In genomic region chr12:8947737-8948136, GRCh38 we compare ENCODE assay signal across 11 cellular contexts. TPM values are rescaled to one million over a fixed set of nuclear protein-coding genes. Genes with fewer than 3 reads are reported as not detected.
DNase-seq lines count a peak whose midpoint lies in the region; ATAC-seq and TF ChIP-seq lines count a peak whose summit lies in the region.
"Had no signal": no experiment of that assay in that cellular context is flagged by ENCODE, and none has a peak within 500 bp of the region (broad histone marks: within the 10 kb centered on the region; RNA-seq: fewer than 3 reads in every experiment).

No MANE protein-coding gene starts in this region.

- peaks cover 3% of the 10 kb centered on the region for H3K9me3 Mint-ChIP-seq in activated naive CD4-positive, alpha-beta T cell treated with anti-CD3 and anti-CD28 coated beads for 36 hours
- H3K9me3 Mint-ChIP-seq in stimulated activated naive CD8-positive, alpha-beta T cell treated with anti-CD3 and anti-CD28 coated beads, Interleukin-15, amount 100 ng/mL, for 72 hours, result peaks cover under 1 to 3% of the 10 kb centered on the region in 2 donors

- DNase-seq in activated naive CD4-positive, alpha-beta T cell treated with anti-CD3 and anti-CD28 coated beads for 36 hours, result no peak
- DNase-seq in activated naive CD4-positive, alpha-beta T cell treated with Interleukin-2 at 50 U/mL for 16 hours, result no peak
- peak; percentile 26 for DNase-seq in OCI-M1 (lab: John Stamatoyannopoulos, UW)
- DNase-seq in erythroblast (lab: John Stamatoyannopoulos, UW), result peak; percentile 8 to 13
- DNase-seq in stimulated activated naive CD8-positive, alpha-beta T cell treated with anti-CD3 and anti-CD28 coated beads, Interleukin-15, amount 100 ng/mL, for 72 hours, result no peak
- no peak for DNase-seq in NCI-H128 (lab: John Stamatoyannopoulos, UW; ENCODE audit: unreplicated experiment)
- DNase-seq in NCI-H2081 (lab: John Stamatoyannopoulos, UW), result no peak
- DNase-seq: NCI-H2171 treated with DMSO at 0.1 percent for 48 hours, right cardiac atrium had no signal

- ATAC-seq in stimulated activated naive CD8-positive, alpha-beta T cell treated with anti-CD3 and anti-CD28 coated beads, Interleukin-15, amount 100 ng/mL, for 72 hours, result no peak
- no peak for ATAC-seq in HG02970 (IDR thresholded peaks at IDR 0.05; ENCODE audit: low FRiP score, unreplicated experiment)
- ATAC-seq: activated CD4-positive, CD25-positive, alpha-beta regulatory T cell treated with anti-CD3 and anti-CD28 coated beads, Interleukin-2, amount 50 U/mL, for 24 hours; right cardiac atrium had no signal

- peaks cover 24% of the 10 kb centered on the region for H3K36me3 Mint-ChIP-seq in activated naive CD4-positive, alpha-beta T cell treated with anti-CD3 and anti-CD28 coated beads for 36 hours (ENCODE audit: low read depth)

- CTCF ChIA-PET in activated naive CD4-positive, alpha-beta T cell treated with anti-CD3 and anti-CD28 coated beads for 36 hours (lab: Charles Lee), result interaction anchor here (0.7 to 8.7 kb wide), 4 partner anchors 47 to 290 kb away, joined by 3 to 191 read pairs (median 30); no protein-coding TSS in a partner anchor

- no peak for TF ChIP-seq POLR2A in erythroblast (IDR thresholded peaks at IDR 0.05; ENCODE audit: low read length)

- H3K27ac Mint-ChIP-seq in activated naive CD4-positive, alpha-beta T cell treated with anti-CD3 and anti-CD28 coated beads for 36 hours, result peak overlapping the region; percentile 96
- no peak overlapping the region for H3K27ac Mint-ChIP-seq in stimulated activated naive CD8-positive, alpha-beta T cell treated with anti-CD3 and anti-CD28 coated beads, Interleukin-15, amount 100 ng/mL, for 72 hours

- peaks cover 39% of the 10 kb centered on the region for H3K4me1 Mint-ChIP-seq in activated naive CD4-positive, alpha-beta T cell treated with anti-CD3 and anti-CD28 coated beads for 36 hours (ENCODE audit: low read depth)
- H3K4me1 Mint-ChIP-seq in stimulated activated naive CD8-positive, alpha-beta T cell treated with anti-CD3 and anti-CD28 coated beads, Interleukin-15, amount 100 ng/mL, for 72 hours, result peaks cover 34% of the 10 kb centered on the region

- intact Hi-C loops in activated naive CD4-positive, alpha-beta T cell treated with anti-CD3 and anti-CD28 coated beads for 36 hours (cut with micrococcal nuclease), result loop anchor here (2.0 kb wide), 1 partner anchor 251 kb away; the partner anchor contains the start of gene RIMKLB

- H3K27me3 Mint-ChIP-seq in activated naive CD4-positive, alpha-beta T cell treated with anti-CD3 and anti-CD28 coated beads for 36 hours (ENCODE audit: low read depth), result no peaks in the 10 kb centered on the region
- H3K27me3 Mint-ChIP-seq in stimulated activated naive CD8-positive, alpha-beta T cell treated with anti-CD3 and anti-CD28 coated beads, Interleukin-15, amount 100 ng/mL, for 72 hours, result no peaks in the 10 kb centered on the region

- peak overlapping the region; percentile 47 for H3K4me3 Mint-ChIP-seq in activated naive CD4-positive, alpha-beta T cell treated with anti-CD3 and anti-CD28 coated beads for 36 hours
- H3K4me3 Mint-ChIP-seq in stimulated activated naive CD8-positive, alpha-beta T cell treated with anti-CD3 and anti-CD28 coated beads, Interleukin-15, amount 100 ng/mL, for 72 hours, result peak overlapping the region; percentile 84 to 99

RNA-seq across cellular contexts. Expression of gene M6PR, which starts 1.7 kb away (rescaled TPM):
- total RNA-seq in activated naive CD4-positive, alpha-beta T cell treated with anti-CD3 and anti-CD28 coated beads for 36 hours, result 100 to 1,000 TPM; 139 to 140 TPM

RNA-seq across cellular contexts. Expression of gene PHC1, which starts 33.4 kb away (rescaled TPM):
- 10 to 100 TPM; 24.4 to 26.5 TPM for total RNA-seq in activated naive CD4-positive, alpha-beta T cell treated with anti-CD3 and anti-CD28 coated beads for 36 hours

RNA-seq across cellular contexts. Expression of gene KLRG1, which starts 41.6 kb away (rescaled TPM):
- 1 to 10 TPM; 3.9 to 5.2 TPM for total RNA-seq in activated naive CD4-positive, alpha-beta T cell treated with anti-CD3 and anti-CD28 coated beads for 36 hours

Comparison
In these comparisons a context has a peak if more than half of its experiments do, and no peak if none do; other contexts are left out.
1. DNase-seq: peak in OCI-M1 (single experiment) and erythroblast (2 of 2); none in activated naive CD4-positive, alpha-beta T cell treated with anti-CD3 and anti-CD28 coated beads for 36 hours (single experiment), activated naive CD4-positive, alpha-beta T cell treated with Interleukin-2 at 50 U/mL for 16 hours (single experiment), stimulated activated naive CD8-positive, alpha-beta T cell treated with anti-CD3 and anti-CD28 coated beads, Interleukin-15, amount 100 ng/mL, for 72 hours (0 of 2), NCI-H128 (single experiment) and NCI-H2081 (0 of 2).